ENCODE assay signal across 18 cellular contexts in the genomic region with DNA sequence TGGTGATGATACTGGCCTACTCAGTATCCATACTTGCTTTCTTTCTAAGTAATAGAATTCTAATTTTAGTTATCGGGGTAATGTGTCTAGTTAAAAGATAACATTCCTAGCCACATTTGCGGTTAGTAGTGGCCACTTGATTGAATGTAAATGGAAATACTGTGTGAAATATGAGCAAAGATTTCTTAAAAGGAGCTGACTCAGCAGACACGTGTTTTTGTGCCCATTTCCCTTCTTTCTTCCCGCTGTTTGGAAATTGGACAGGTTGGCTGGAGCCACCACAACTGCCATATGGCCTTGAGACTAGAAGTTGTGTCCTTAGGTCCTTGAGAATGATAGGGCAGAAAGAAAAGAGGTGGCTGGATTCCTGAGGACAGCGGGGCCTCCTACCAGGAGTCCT. TPM values are rescaled to one million over a fixed set of nuclear protein-coding genes. Genes with fewer than 3 reads are reported as not detected.
A peak's percentile ranks its signal among the peaks of the same experiment; 100 is the strongest.
DNase-seq lines count a peak whose midpoint lies in the region; ATAC-seq and TF ChIP-seq lines count a peak whose summit lies in the region.
"Had no signal": no experiment of that assay in that cellular context is flagged by ENCODE, and none has a peak within 500 bp of the region (broad histone marks: within the 10 kb centered on the region; RNA-seq: fewer than 3 reads in every experiment).

No MANE protein-coding gene starts in this region.

- no peak overlapping the region for H3K27ac Mint-ChIP-seq in GM23338
- no peak overlapping the region for H3K27ac Mint-ChIP-seq in type B pancreatic cell
- H3K27ac Mint-ChIP-seq: CD4-positive, alpha-beta T cell; HFFc6 had no signal

- DNase-seq in GM23338 (ENCODE audit: low spot score) (no peak), Karpas-422 (no peak), islet precursor cell (peak; percentile 32), type B pancreatic cell (ENCODE audit: extremely low spot score, unreplicated experiment) (no peak), germinal center (ENCODE audit: low spot score) (no peak), NCI-H187 (lab: John Stamatoyannopoulos, UW) (no peak)
- DNase-seq: AML-193; CD4-positive, alpha-beta T cell; DMS153; DMS79; GDM1; HFFc6 had no signal

- H3K36me3 ChIP-seq in GM23338 (ENCODE audit: insufficient read depth) (no peaks in the 10 kb centered on the region), Karpas-422 (ENCODE audit: insufficient read depth, low read length) (no peaks in the 10 kb centered on the region)

- no peak overlapping the region for H3K4me3 ChIP-seq in GM23338
- H3K4me3 ChIP-seq in Karpas-422 (ENCODE audit: low read length): no peak overlapping the region

- H3K4me2 ChIP-seq in GM23338 (no peak overlapping the region), Karpas-422 (ENCODE audit: low read depth, low read length, poor library complexity, severe bottlenecking) (no peak overlapping the region)
- H3K4me2 ChIP-seq: KMS-11 had no signal

- H3F3A ChIP-seq in GM23338 (replicated peaks; ENCODE audit: low read depth): no peaks in the 10 kb centered on the region

- H3K36me3 Mint-ChIP-seq in GM23338 (ENCODE audit: low read depth): no peaks in the 10 kb centered on the region
- no peaks in the 10 kb centered on the region for H3K36me3 Mint-ChIP-seq in type B pancreatic cell

- H2AFZ ChIP-seq in GM23338 (0 out of 2 replicates have a peak overlapping the region, but pooled peaks have one; percentile 19), Karpas-422 (ENCODE audit: low read length) (peak overlapping the region; percentile 51; the same call in 1 of the 2 replicates)

- no peaks in the 10 kb centered on the region for H3K27me3 Mint-ChIP-seq in GM23338 (ENCODE audit: insufficient read depth, low read depth, poor library complexity)
- peaks cover 11% of the 10 kb centered on the region for H3K27me3 Mint-ChIP-seq in type B pancreatic cell

- no peaks in the 10 kb centered on the region for H3K9me3 Mint-ChIP-seq in GM23338
- no peaks in the 10 kb centered on the region for H3K9me3 Mint-ChIP-seq in type B pancreatic cell
- H3K9me3 Mint-ChIP-seq: CD4-positive, alpha-beta T cell; HFFc6 had no signal

- H4K20me1 ChIP-seq in GM23338 (replicated peaks; ENCODE audit: insufficient read depth) (no peaks in the 10 kb centered on the region), Karpas-422 (ENCODE audit: insufficient read depth, low read depth, low read length) (no peaks in the 10 kb centered on the region)

- ATAC-seq in GM23338 (no peak), GM21381 (IDR thresholded peaks at IDR 0.05; ENCODE audit: unreplicated experiment) (no peak)
- ATAC-seq: HCT116 had no signal

- H3K79me2 ChIP-seq in GM23338 (replicated peaks; ENCODE audit: insufficient read depth): no peaks in the 10 kb centered on the region
- H3K79me2 ChIP-seq in Karpas-422 (ENCODE audit: low read length): no peaks in the 10 kb centered on the region

- H3K4me3 Mint-ChIP-seq in GM23338 (no peak overlapping the region), type B pancreatic cell (no peak overlapping the region)
- H3K4me3 Mint-ChIP-seq: CD4-positive, alpha-beta T cell; HFFc6 had no signal

- H3K4me1 ChIP-seq in GM23338 (ENCODE audit: insufficient read depth): no peaks in the 10 kb centered on the region
- H3K4me1 ChIP-seq in Karpas-422 (ENCODE audit: low read length): no peaks in the 10 kb centered on the region

- H3K9ac ChIP-seq in Karpas-422 (ENCODE audit: low read length): no peak overlapping the region
- H3K9ac ChIP-seq: KMS-11 had no signal

- H3K27me3 ChIP-seq in GM23338 (ENCODE audit: insufficient read depth) (no peaks in the 10 kb centered on the region), Karpas-422 (ENCODE audit: low read length) (no peaks in the 10 kb centered on the region)

- H3K27ac ChIP-seq in GM23338 (ENCODE audit: low read depth) (no peak overlapping the region), Karpas-422 (ENCODE audit: low read length) (no peak overlapping the region)
- H3K27ac ChIP-seq: C4-2B, KMS-11 had no signal

- no peaks in the 10 kb centered on the region for H3K9me2 ChIP-seq in GM23338 (ENCODE audit: insufficient read depth)
- H3K9me2 ChIP-seq in Karpas-422 (replicated peaks; ENCODE audit: insufficient read depth, low read length): no peaks in the 10 kb centered on the region

- H3K4me1 Mint-ChIP-seq in GM23338: no peaks in the 10 kb centered on the region; the same call in 2 of the 3 replicates
- no peaks in the 10 kb centered on the region for H3K4me1 Mint-ChIP-seq in type B pancreatic cell (ENCODE audit: unreplicated experiment)

- no peak for TF ChIP-seq CTCF in GM23338 (conservative IDR thresholded peaks at IDR 0.05; ENCODE audit: low read depth in 2 of 2)
- TF ChIP-seq CTCF in type B pancreatic cell (conservative IDR thresholded peaks at IDR 0.05): no peak

- no peaks in the 10 kb centered on the region for H3K9me3 ChIP-seq in Karpas-422 (ENCODE audit: low read length)

TF ChIP-seq in GM23338, 12 proteins besides CTCF, POLR2A, EP300 and RAD21:
- TF ChIP-seq CREB1 (CRISPR knock-in tag; IDR thresholded peaks at IDR 0.05; ENCODE audit: low read depth) (no peak), ZNF331 (CRISPR knock-in tag; IDR thresholded peaks at IDR 0.05; ENCODE audit: low read depth) (no peak), JUNB (IDR thresholded peaks at IDR 0.05; ENCODE audit: unreplicated experiment) (no peak), STAT1 (IDR thresholded peaks at IDR 0.05; ENCODE audit: unreplicated experiment) (no peak), ZNF114 (CRISPR knock-in tag; IDR thresholded peaks at IDR 0.05) (no peak), EZH2 (IDR thresholded peaks at IDR 0.05; ENCODE audit: low read depth, unreplicated experiment) (no peak), NANOG (IDR thresholded peaks at IDR 0.05; ENCODE audit: borderline replicate concordance) (no peak), POLR2AphosphoS5 (IDR thresholded peaks at IDR 0.05; ENCODE audit: low read depth) (no peak)
- TF ChIP-seq, protein P1, sequence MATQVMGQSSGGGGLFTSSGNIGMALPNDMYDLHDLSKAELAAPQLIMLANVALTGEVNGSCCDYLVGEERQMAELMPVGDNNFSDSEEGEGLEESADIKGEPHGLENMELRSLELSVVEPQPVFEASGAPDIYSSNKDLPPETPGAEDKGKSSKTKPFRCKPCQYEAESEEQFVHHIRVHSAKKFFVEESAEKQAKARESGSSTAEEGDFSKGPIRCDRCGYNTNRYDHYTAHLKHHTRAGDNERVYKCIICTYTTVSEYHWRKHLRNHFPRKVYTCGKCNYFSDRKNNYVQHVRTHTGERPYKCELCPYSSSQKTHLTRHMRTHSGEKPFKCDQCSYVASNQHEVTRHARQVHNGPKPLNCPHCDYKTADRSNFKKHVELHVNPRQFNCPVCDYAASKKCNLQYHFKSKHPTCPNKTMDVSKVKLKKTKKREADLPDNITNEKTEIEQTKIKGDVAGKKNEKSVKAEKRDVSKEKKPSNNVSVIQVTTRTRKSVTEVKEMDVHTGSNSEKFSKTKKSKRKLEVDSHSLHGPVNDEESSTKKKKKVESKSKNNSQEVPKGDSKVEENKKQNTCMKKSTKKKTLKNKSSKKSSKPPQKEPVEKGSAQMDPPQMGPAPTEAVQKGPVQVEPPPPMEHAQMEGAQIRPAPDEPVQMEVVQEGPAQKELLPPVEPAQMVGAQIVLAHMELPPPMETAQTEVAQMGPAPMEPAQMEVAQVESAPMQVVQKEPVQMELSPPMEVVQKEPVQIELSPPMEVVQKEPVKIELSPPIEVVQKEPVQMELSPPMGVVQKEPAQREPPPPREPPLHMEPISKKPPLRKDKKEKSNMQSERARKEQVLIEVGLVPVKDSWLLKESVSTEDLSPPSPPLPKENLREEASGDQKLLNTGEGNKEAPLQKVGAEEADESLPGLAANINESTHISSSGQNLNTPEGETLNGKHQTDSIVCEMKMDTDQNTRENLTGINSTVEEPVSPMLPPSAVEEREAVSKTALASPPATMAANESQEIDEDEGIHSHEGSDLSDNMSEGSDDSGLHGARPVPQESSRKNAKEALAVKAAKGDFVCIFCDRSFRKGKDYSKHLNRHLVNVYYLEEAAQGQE (IDR thresholded peaks at IDR 0.05; ENCODE audit: unreplicated experiment): no peak
- TF ChIP-seq, protein P2, sequence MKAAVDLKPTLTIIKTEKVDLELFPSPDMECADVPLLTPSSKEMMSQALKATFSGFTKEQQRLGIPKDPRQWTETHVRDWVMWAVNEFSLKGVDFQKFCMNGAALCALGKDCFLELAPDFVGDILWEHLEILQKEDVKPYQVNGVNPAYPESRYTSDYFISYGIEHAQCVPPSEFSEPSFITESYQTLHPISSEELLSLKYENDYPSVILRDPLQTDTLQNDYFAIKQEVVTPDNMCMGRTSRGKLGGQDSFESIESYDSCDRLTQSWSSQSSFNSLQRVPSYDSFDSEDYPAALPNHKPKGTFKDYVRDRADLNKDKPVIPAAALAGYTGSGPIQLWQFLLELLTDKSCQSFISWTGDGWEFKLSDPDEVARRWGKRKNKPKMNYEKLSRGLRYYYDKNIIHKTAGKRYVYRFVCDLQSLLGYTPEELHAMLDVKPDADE (IDR thresholded peaks at IDR 0.05): no peak

RNA-seq across cellular contexts. Expression of a gene that starts 19.8 kb away (rescaled TPM):
- not detected in 2 replicates for total RNA-seq in GM23338 (2014; rRNA removed; shearing (Covaris generic))
- polyA plus RNA-seq in GM23338 (2016; fragmentation: Nextera tagmentation; extraction: Ambion mirVana): not detected in 2 replicates
- not detected in 2 replicates for total RNA-seq in Karpas-422 (2014; rRNA removed; shearing (Covaris generic); ENCODE audit: low replicate concordance)
- not detected in 2 replicates for total RNA-seq in type B pancreatic cell (ENCODE audit: low replicate concordance)
- total RNA-seq: CD4-positive, alpha-beta T cell; Daoy; HFFc6 had no signal
- polyA plus RNA-seq: BJ had no signal

RNA-seq across cellular contexts. Expression of a gene that starts 33.2 kb away (rescaled TPM):
- total RNA-seq in GM23338 (2014; rRNA removed; shearing (Covaris generic)): not detected in 2 replicates
- polyA plus RNA-seq in GM23338 (2016; fragmentation: Nextera tagmentation; extraction: Ambion mirVana): not detected in 2 replicates
- not detected in 2 replicates for total RNA-seq in Karpas-422 (2014; rRNA removed; shearing (Covaris generic); ENCODE audit: low replicate concordance)
- total RNA-seq in type B pancreatic cell (ENCODE audit: low replicate concordance): not detected in 2 replicates
- total RNA-seq: CD4-positive, alpha-beta T cell; Daoy; HFFc6 had no signal
- polyA plus RNA-seq: BJ had no signal
